38 cellular contexts compared by ENCODE assay signal in the genomic region with DNA sequence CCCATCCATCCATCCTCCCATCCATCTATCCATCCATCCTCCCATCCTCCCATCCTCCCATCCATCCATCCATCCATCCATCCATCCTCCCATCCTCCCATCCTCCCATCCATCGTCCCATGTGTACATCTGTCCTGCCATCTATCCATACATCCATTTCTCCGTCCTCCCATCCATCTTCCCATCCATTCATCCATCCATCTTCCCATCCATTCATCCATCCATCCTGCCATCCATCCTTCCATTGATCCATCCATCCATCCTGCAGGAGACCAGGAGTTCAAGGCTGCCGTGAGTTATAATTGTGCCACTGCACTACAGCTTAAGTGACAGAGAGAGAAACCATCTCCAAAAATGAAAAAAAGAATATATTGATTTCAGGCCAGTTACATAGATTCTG.
"Had no signal": no experiment of that assay in that cellular context is flagged by ENCODE, and none has a peak within 500 bp of the region (broad histone marks: within the 10 kb centered on the region; RNA-seq: fewer than 3 reads in every experiment).

No MANE protein-coding gene starts in this region.

- H3K4me3 ChIP-seq: ascending aorta, cardiac muscle cell had no signal

- H3K9me3 Mint-ChIP-seq: activated CD4-positive, alpha-beta memory T cell treated with anti-CD3 and anti-CD28 coated beads, Interleukin-2, amount 10 ng/mL, durations not matched to agents 7 days and 5 days; activated naive CD4-positive, alpha-beta T cell treated with anti-CD3 and anti-CD28 coated beads, Interleukin-2, amount 50 U/mL, for 24 hours; activated naive CD8-positive, alpha-beta T cell treated with anti-CD3 and anti-CD28 coated beads, Interleukin-2, amount 50 U/mL, for 24 hours; activated T-cell treated with anti-CD3 and anti-CD28 coated beads, Interleukin-2, amount 50 U/mL, for 24 hours; activated T-helper 2 cell treated with anti-CD3 and anti-CD28 coated beads, Interferon-gamma antibody, Interleukin-2, Interleukin-4, amounts not matched to agents 10 μg/mL and 5 μg/mL and 100 μg/mL, durations not matched to agents 14 hours and 24 hours and 36 hours; central memory CD8-positive, alpha-beta T cell; T-helper 1 cell treated with Interleukin-12 subunit alpha and Interleukin-12 subunit beta and Interleukin-4 antibody, amounts not matched to agents 30 μg/mL and 1 μg/mL, for 36 hours had no signal

- H3K4me1 Mint-ChIP-seq: activated CD4-positive, alpha-beta T cell treated with anti-CD3 and anti-CD28 coated beads for 36 hours; activated CD8-positive, alpha-beta memory T cell treated with anti-CD3 and anti-CD28 coated beads, Interleukin-2, amount 10 ng/mL, durations not matched to agents 7 days and 5 days; activated naive CD4-positive, alpha-beta T cell treated with anti-CD3 and anti-CD28 coated beads, Interleukin-2, amount 10 ng/mL, durations not matched to agents 7 days and 5 days; activated naive CD4-positive, alpha-beta T cell treated with anti-CD3 and anti-CD28 coated beads, Interleukin-2, amount 50 U/mL, for 24 hours; activated naive CD8-positive, alpha-beta T cell treated with anti-CD3 and anti-CD28 coated beads, Interleukin-2, amount 10 ng/mL, durations not matched to agents 7 days and 5 days; activated naive CD8-positive, alpha-beta T cell treated with anti-CD3 and anti-CD28 coated beads, Interleukin-2, amount 50 U/mL, for 24 hours; central memory CD8-positive, alpha-beta T cell; WTC11 had no signal

- H3K36me3 Mint-ChIP-seq: activated CD8-positive, alpha-beta memory T cell treated with anti-CD3 and anti-CD28 coated beads, Interleukin-2, amount 10 ng/mL, durations not matched to agents 7 days and 5 days; activated naive CD4-positive, alpha-beta T cell treated with anti-CD3 and anti-CD28 coated beads, Interleukin-2, amount 10 ng/mL, durations not matched to agents 7 days and 5 days; activated naive CD4-positive, alpha-beta T cell treated with anti-CD3 and anti-CD28 coated beads, Interleukin-2, amount 50 U/mL, for 24 hours; activated naive CD8-positive, alpha-beta T cell; activated naive CD8-positive, alpha-beta T cell treated with anti-CD3 and anti-CD28 coated beads, Interleukin-2, amount 10 ng/mL, durations not matched to agents 7 days and 5 days; brain had no signal

- H3K4me1 ChIP-seq: ascending aorta had no signal

- ATAC-seq: activated CD4-positive, alpha-beta T cell treated with anti-CD3 and anti-CD28 coated beads for 36 hours; activated CD4-positive, CD25-positive, alpha-beta regulatory T cell treated with anti-CD3 and anti-CD28 coated beads, Interleukin-2, amount 50 U/mL, for 24 hours; activated CD8-positive, alpha-beta memory T cell treated with anti-CD3 and anti-CD28 coated beads, Interleukin-2, amount 10 ng/mL, durations not matched to agents 7 days and 5 days; activated CD8-positive, alpha-beta T cell treated with anti-CD3 and anti-CD28 coated beads, Interleukin-2, amount 10 ng/mL, durations not matched to agents 7 days and 5 days; activated naive CD8-positive, alpha-beta T cell treated with anti-CD3 and anti-CD28 coated beads, Interleukin-2, amount 50 U/mL, for 24 hours; WTC11 had no signal

- DNase-seq: activated CD4-positive, alpha-beta memory T cell treated with anti-CD3 and anti-CD28 coated beads, Interleukin-2, amount 10 ng/mL, durations not matched to agents 7 days and 5 days; activated CD4-positive, alpha-beta T cell treated with anti-CD3 and anti-CD28 coated beads for 1 hour; activated CD4-positive, alpha-beta T cell treated with anti-CD3 and anti-CD28 coated beads for 36 hours; activated CD4-positive, alpha-beta T cell treated with anti-CD3 and anti-CD28 coated beads for 48 hours; activated CD4-positive, alpha-beta T cell treated with anti-CD3 and anti-CD28 coated beads, Interleukin-2, amount 10 ng/mL, durations not matched to agents 7 days and 5 days; activated CD4-positive, alpha-beta T cell treated with anti-CD3 and anti-CD28 coated beads, Interleukin-2, amount 50 U/mL, for 48 hours; activated CD4-positive, CD25-positive, alpha-beta regulatory T cell; activated CD8-positive, alpha-beta memory T cell treated with anti-CD3 and anti-CD28 coated beads for 24 hours; activated CD8-positive, alpha-beta memory T cell treated with anti-CD3 and anti-CD28 coated beads, Interleukin-2, amount 10 ng/mL, durations not matched to agents 7 days and 5 days; activated CD8-positive, alpha-beta memory T cell treated with anti-CD3 and anti-CD28 coated beads, Interleukin-2, amount 50 U/mL, for 48 hours; activated CD8-positive, alpha-beta T cell treated with anti-CD3 and anti-CD28 coated beads, Interleukin-2, amount 10 ng/mL, durations not matched to agents 7 days and 5 days; activated effector memory CD4-positive, alpha-beta T cell treated with Interleukin-2 at 50 U/mL for 16 hours; activated gamma-delta T cell; activated naive CD4-positive, alpha-beta T cell treated with anti-CD3 and anti-CD28 coated beads, Interleukin-2, amount 10 ng/mL, durations not matched to agents 7 days and 5 days; activated naive CD4-positive, alpha-beta T cell treated with Interleukin-2 at 50 U/mL for 16 hours; activated naive CD8-positive, alpha-beta T cell treated with anti-CD3 and anti-CD28 coated beads, Interleukin-2, amount 10 ng/mL, durations not matched to agents 7 days and 5 days; activated naive CD8-positive, alpha-beta T cell treated with anti-CD3 and anti-CD28 coated beads, Interleukin-2, amount 50 U/mL, for 24 hours; activated T-cell treated with anti-CD3 and anti-CD28 coated beads, Interleukin-2, amount 50 U/mL, for 24 hours; activated T-cell treated with anti-CD3 and anti-CD28 coated beads, Interleukin-2, amount 50 U/mL, for 48 hours; amygdala; anterior cingulate cortex; caudate nucleus; cerebellar nuclear complex; T-helper 1 cell; T-helper 2 cell; T-helper 9 cell; WERI-Rb-1 had no signal

- H3K27me3 ChIP-seq: ascending aorta, cardiac muscle cell had no signal

- H3K27ac Mint-ChIP-seq: activated CD4-positive, alpha-beta memory T cell treated with anti-CD3 and anti-CD28 coated beads, Interleukin-2, amount 10 ng/mL, durations not matched to agents 7 days and 5 days; activated CD4-positive, alpha-beta T cell treated with anti-CD3 and anti-CD28 coated beads for 36 hours; activated CD4-positive, alpha-beta T cell treated with anti-CD3 and anti-CD28 coated beads, Interleukin-2, amount 10 ng/mL, durations not matched to agents 7 days and 5 days; activated CD8-positive, alpha-beta memory T cell treated with anti-CD3 and anti-CD28 coated beads, Interleukin-2, amount 10 ng/mL, durations not matched to agents 7 days and 5 days; activated CD8-positive, alpha-beta T cell treated with anti-CD3 and anti-CD28 coated beads, Interleukin-2, amount 10 ng/mL, durations not matched to agents 7 days and 5 days; activated naive CD4-positive, alpha-beta T cell treated with anti-CD3 and anti-CD28 coated beads, Interleukin-2, amount 10 ng/mL, durations not matched to agents 7 days and 5 days; activated naive CD4-positive, alpha-beta T cell treated with anti-CD3 and anti-CD28 coated beads, Interleukin-2, amount 50 U/mL, for 24 hours; activated naive CD8-positive, alpha-beta T cell; activated naive CD8-positive, alpha-beta T cell treated with anti-CD3 and anti-CD28 coated beads, Interleukin-2, amount 10 ng/mL, durations not matched to agents 7 days and 5 days; activated naive CD8-positive, alpha-beta T cell treated with anti-CD3 and anti-CD28 coated beads, Interleukin-2, amount 50 U/mL, for 24 hours; activated T-cell treated with anti-CD3 and anti-CD28 coated beads, Interleukin-2, amount 50 U/mL, for 24 hours; activated T-helper 2 cell treated with anti-CD3 and anti-CD28 coated beads, Interferon-gamma antibody, Interleukin-2, Interleukin-4, amounts not matched to agents 10 μg/mL and 5 μg/mL and 100 μg/mL, durations not matched to agents 14 hours and 24 hours and 36 hours; T-helper 1 cell treated with Interleukin-12 subunit alpha and Interleukin-12 subunit beta and Interleukin-4 antibody, amounts not matched to agents 30 μg/mL and 1 μg/mL, for 36 hours; T-helper 2 cell treated with Interferon-gamma antibody and Interleukin-4, amounts not matched to agents 5 μg/mL and 100 μg/mL, for 36 hours; WTC11 had no signal

- H3K4me3 Mint-ChIP-seq: activated CD4-positive, alpha-beta memory T cell treated with anti-CD3 and anti-CD28 coated beads, Interleukin-2, amount 10 ng/mL, durations not matched to agents 7 days and 5 days; activated CD4-positive, alpha-beta T cell treated with anti-CD3 and anti-CD28 coated beads for 36 hours; activated CD4-positive, alpha-beta T cell treated with anti-CD3 and anti-CD28 coated beads, Interleukin-2, amount 10 ng/mL, durations not matched to agents 7 days and 5 days; activated CD8-positive, alpha-beta memory T cell treated with anti-CD3 and anti-CD28 coated beads, Interleukin-2, amount 10 ng/mL, durations not matched to agents 7 days and 5 days; activated CD8-positive, alpha-beta T cell treated with anti-CD3 and anti-CD28 coated beads, Interleukin-2, amount 10 ng/mL, durations not matched to agents 7 days and 5 days; activated naive CD4-positive, alpha-beta T cell treated with anti-CD3 and anti-CD28 coated beads, Interleukin-2, amount 10 ng/mL, durations not matched to agents 7 days and 5 days; activated naive CD4-positive, alpha-beta T cell treated with anti-CD3 and anti-CD28 coated beads, Interleukin-2, amount 50 U/mL, for 24 hours; activated naive CD8-positive, alpha-beta T cell; activated naive CD8-positive, alpha-beta T cell treated with anti-CD3 and anti-CD28 coated beads, Interleukin-2, amount 10 ng/mL, durations not matched to agents 7 days and 5 days; activated naive CD8-positive, alpha-beta T cell treated with anti-CD3 and anti-CD28 coated beads, Interleukin-2, amount 50 U/mL, for 24 hours; activated T-cell treated with anti-CD3 and anti-CD28 coated beads, Interleukin-2, amount 50 U/mL, for 24 hours; central memory CD8-positive, alpha-beta T cell; T-helper 1 cell treated with Interleukin-12 subunit alpha and Interleukin-12 subunit beta and Interleukin-4 antibody, amounts not matched to agents 30 μg/mL and 1 μg/mL, for 36 hours; T-helper 2 cell treated with Interferon-gamma antibody and Interleukin-4, amounts not matched to agents 5 μg/mL and 100 μg/mL, for 36 hours; WTC11 had no signal

- H3K27me3 Mint-ChIP-seq: activated CD4-positive, alpha-beta memory T cell treated with anti-CD3 and anti-CD28 coated beads, Interleukin-2, amount 10 ng/mL, durations not matched to agents 7 days and 5 days; activated CD4-positive, alpha-beta T cell treated with anti-CD3 and anti-CD28 coated beads for 36 hours; activated CD4-positive, alpha-beta T cell treated with anti-CD3 and anti-CD28 coated beads, Interleukin-2, amount 10 ng/mL, durations not matched to agents 7 days and 5 days; activated CD8-positive, alpha-beta memory T cell treated with anti-CD3 and anti-CD28 coated beads, Interleukin-2, amount 10 ng/mL, durations not matched to agents 7 days and 5 days; activated naive CD4-positive, alpha-beta T cell treated with anti-CD3 and anti-CD28 coated beads, Interleukin-2, amount 10 ng/mL, durations not matched to agents 7 days and 5 days; activated naive CD4-positive, alpha-beta T cell treated with anti-CD3 and anti-CD28 coated beads, Interleukin-2, amount 50 U/mL, for 24 hours; activated naive CD8-positive, alpha-beta T cell; activated naive CD8-positive, alpha-beta T cell treated with anti-CD3 and anti-CD28 coated beads, Interleukin-2, amount 10 ng/mL, durations not matched to agents 7 days and 5 days; activated naive CD8-positive, alpha-beta T cell treated with anti-CD3 and anti-CD28 coated beads, Interleukin-2, amount 50 U/mL, for 24 hours; activated T-cell treated with anti-CD3 and anti-CD28 coated beads, Interleukin-2, amount 50 U/mL, for 24 hours; central memory CD8-positive, alpha-beta T cell had no signal

- H3K27ac ChIP-seq: ascending aorta, cardiac muscle cell, WERI-Rb-1 had no signal

- H3K9me3 ChIP-seq: ascending aorta had no signal

- H3K36me3 ChIP-seq: ascending aorta, cardiac muscle cell, WERI-Rb-1 had no signal
